ENCODE assay signal across 26 cellular contexts in genomic region chr2:130850788-130851623, GRCh38. TPM values are rescaled to one million over a fixed set of nuclear protein-coding genes. Genes with fewer than 3 reads are reported as not detected.
A peak's percentile ranks its signal among the peaks of the same experiment; 100 is the strongest.
DNase-seq lines count a peak whose midpoint lies in the region; ATAC-seq and TF ChIP-seq lines count a peak whose summit lies in the region.
"Had no signal": no experiment of that assay in that cellular context is flagged by ENCODE, and none has a peak within 500 bp of the region (broad histone marks: within the 10 kb centered on the region; RNA-seq: fewer than 3 reads in every experiment).

No MANE protein-coding gene starts in this region.

- intact Hi-C loops in Right ventricle myocardium inferior (cut with DNase I) (no loop called here), left cardiac atrium (cut with DNase I) (no loop called here), activated B cell treated with CpG ODN at 0.5 μM for 24 hours (cut with micrococcal nuclease) (no loop called here), aorta (cut with DNase I) (no loop called here), vagina (cut with DNase I) (no loop called here)

- peak overlapping the region; percentile 52 for H3K27ac ChIP-seq in layer of hippocampus (ENCODE audit: low read depth, low read length)
- no peak overlapping the region for H3K27ac ChIP-seq in aorta (ENCODE audit: low read depth in 1 of 2, low read length in 2 of 2)
- H3K27ac ChIP-seq in vagina: no peak overlapping the region
- H3K27ac ChIP-seq: neutrophil, WERI-Rb-1 had no signal

- no peak overlapping the region for H3K27ac Mint-ChIP-seq in activated B cell treated with CpG ODN at 0.5 μM for 24 hours
- H3K27ac Mint-ChIP-seq: activated CD4-positive, alpha-beta T cell treated with anti-CD3 and anti-CD28 coated beads, Interleukin-2, amount 10 ng/mL, durations not matched to agents 7 days and 5 days; stimulated activated naive CD8-positive, alpha-beta T cell treated with anti-CD3 and anti-CD28 coated beads, Interleukin-15, amount 100 ng/mL, for 72 hours had no signal

- no peaks in the 10 kb centered on the region for H3K4me1 ChIP-seq in aorta (ENCODE audit: control insufficient read depth in 1 of 2, insufficient read depth in 2 of 2, low read length in 2 of 2)
- peaks cover 5% of the 10 kb centered on the region for H3K4me1 ChIP-seq in vagina

- H3K36me3 ChIP-seq in aorta (ENCODE audit: control insufficient read depth in 1 of 2, insufficient read depth in 2 of 2, low read length in 1 of 2) (no peaks in the 10 kb centered on the region), vagina (no peaks in the 10 kb centered on the region), H7 (replicated peaks; ENCODE audit: control insufficient read depth, insufficient read depth, low read length) (no peaks in the 10 kb centered on the region)
- H3K36me3 ChIP-seq: neutrophil, WERI-Rb-1 had no signal

- H3K4me3 ChIP-seq in aorta (ENCODE audit: low read length in 2 of 2) (no peak overlapping the region), vagina (no peak overlapping the region), H7 (ENCODE audit: insufficient read depth, low read depth, low read length) (no peak overlapping the region)

- no peaks in the 10 kb centered on the region for H3K9me3 ChIP-seq in aorta (ENCODE audit: control insufficient read depth, low read length)
- no peaks in the 10 kb centered on the region for H3K9me3 ChIP-seq in vagina
- H3K9me3 ChIP-seq: neutrophil had no signal

- peak; percentile 81 for ATAC-seq in Right ventricle myocardium inferior
- no peak for ATAC-seq in left cardiac atrium
- peak; percentile 52 for ATAC-seq in activated B cell treated with CpG ODN at 0.5 μM for 24 hours (ENCODE audit: low read depth)
- ATAC-seq in aorta (ENCODE audit: low FRiP score): no peak
- ATAC-seq: left colon; stimulated activated naive CD8-positive, alpha-beta T cell treated with anti-CD3 and anti-CD28 coated beads, Interleukin-15, amount 100 ng/mL, for 72 hours had no signal

- H3K27me3 Mint-ChIP-seq in activated B cell treated with CpG ODN at 0.5 μM for 24 hours: peaks cover 7% of the 10 kb centered on the region
- H3K27me3 Mint-ChIP-seq: activated CD4-positive, alpha-beta T cell treated with anti-CD3 and anti-CD28 coated beads, Interleukin-2, amount 10 ng/mL, durations not matched to agents 7 days and 5 days had no signal

- POLR2A ChIA-PET in activated B cell treated with CpG ODN at 0.5 μM for 24 hours (lab: Charles Lee): interaction anchor here (0.8 kb wide), 1 partner anchor 27 kb away, joined by 3 read pairs; no protein-coding TSS in a partner anchor

- no peaks in the 10 kb centered on the region for H3K27me3 ChIP-seq in layer of hippocampus (ENCODE audit: control insufficient read depth, insufficient read depth, low read length)
- no peaks in the 10 kb centered on the region for H3K27me3 ChIP-seq in aorta (ENCODE audit: control insufficient read depth in 1 of 2, insufficient read depth in 2 of 2, low read length in 1 of 2)
- no peaks in the 10 kb centered on the region for H3K27me3 ChIP-seq in vagina
- no peaks in the 10 kb centered on the region for H3K27me3 ChIP-seq in H7 (ENCODE audit: control insufficient read depth, insufficient read depth, low read length)
- H3K27me3 ChIP-seq: neutrophil had no signal

- no peaks in the 10 kb centered on the region for H3K36me3 Mint-ChIP-seq in activated B cell treated with CpG ODN at 0.5 μM for 24 hours (ENCODE audit: low read depth)
- H3K36me3 Mint-ChIP-seq: brain had no signal

- DNase-seq in Right ventricle myocardium inferior (ENCODE audit: missing footprints) (peak; percentile 72), left cardiac atrium (no peak), activated B cell treated with CpG ODN at 0.5 μM for 24 hours (no peak), aorta (peak; percentile 22 to 70), vagina (ENCODE audit: extremely low spot score in 2 of 2) (no peak), amniotic stem cell (lab: John Stamatoyannopoulos, UW) (no peak), H7 (no peak)
- DNase-seq: activated CD4-positive, alpha-beta T cell treated with anti-CD3 and anti-CD28 coated beads, Interleukin-2, amount 10 ng/mL, durations not matched to agents 7 days and 5 days; activated naive CD4-positive, alpha-beta T cell; activated T-cell treated with anti-CD3 and anti-CD28 coated beads, Interleukin-2, amount 50 U/mL, for 48 hours; AML-193; COR-L47; DMS79 treated with DMSO at 0.1 percent for 48 hours; effector memory CD4-positive, alpha-beta T cell; GF-D8; KBM-7; left colon; NCI-H1105; NCI-H2081; NCI-H345; stimulated activated naive CD8-positive, alpha-beta T cell treated with anti-CD3 and anti-CD28 coated beads, Interleukin-15, amount 100 ng/mL, for 72 hours; WERI-Rb-1 had no signal

- WGBS in aorta, 2 donors: 89 to 92% methylated on average over 26 of the region's 26 CpGs

- CTCF ChIA-PET in activated B cell treated with CpG ODN at 0.5 μM for 24 hours (lab: Charles Lee): interaction anchor here (1.7 kb wide), 1 partner anchor 54 kb away, joined by 6 read pairs; no protein-coding TSS in a partner anchor

- no peak overlapping the region for H3K4me3 Mint-ChIP-seq in activated B cell treated with CpG ODN at 0.5 μM for 24 hours
- H3K4me3 Mint-ChIP-seq: activated CD4-positive, alpha-beta T cell treated with anti-CD3 and anti-CD28 coated beads, Interleukin-2, amount 10 ng/mL, durations not matched to agents 7 days and 5 days; brain; stimulated activated naive CD8-positive, alpha-beta T cell treated with anti-CD3 and anti-CD28 coated beads, Interleukin-15, amount 100 ng/mL, for 72 hours had no signal

- peaks cover 12% of the 10 kb centered on the region for H3K4me1 Mint-ChIP-seq in activated B cell treated with CpG ODN at 0.5 μM for 24 hours
- H3K4me1 Mint-ChIP-seq: activated CD4-positive, alpha-beta T cell treated with anti-CD3 and anti-CD28 coated beads, Interleukin-2, amount 10 ng/mL, durations not matched to agents 7 days and 5 days; stimulated activated naive CD8-positive, alpha-beta T cell treated with anti-CD3 and anti-CD28 coated beads, Interleukin-15, amount 100 ng/mL, for 72 hours had no signal

- TF ChIP-seq POLR2A in vagina (IDR thresholded peaks at IDR 0.05): no peak

- peaks cover 6% of the 10 kb centered on the region for H3K9me3 Mint-ChIP-seq in activated B cell treated with CpG ODN at 0.5 μM for 24 hours

- TF ChIP-seq CTCF in activated B cell treated with CpG ODN at 0.5 μM for 24 hours (IDR thresholded peaks at IDR 0.05) (no peak), vagina (IDR thresholded peaks at IDR 0.05) (no peak)

RNA-seq across cellular contexts. Expression of gene ARHGEF4, which starts 14.3 kb away (rescaled TPM):
- total RNA-seq in Right ventricle myocardium inferior (4.1 TPM), left cardiac atrium (1 to 10 TPM; 3.9 to 8.3 TPM), activated B cell treated with CpG ODN at 0.5 μM for 24 hours (0.29 and 0.39 TPM in 2 replicates), aorta (1 to 10 TPM; 2.7 to 6.9 TPM), vagina (116 TPM)
- polyA plus RNA-seq in aorta: 1 to 10 TPM; 1.1 to 1.7 TPM
- 15.3 and 15.6 TPM in 2 replicates for total RNA-seq in H7 (2014; rRNA removed; shearing (Covaris generic))
- total RNA-seq: pulmonary artery endothelial cell had no signal

Comparison
In these comparisons a context has a peak if more than half of its experiments do, and no peak if none do; other contexts are left out.
1. ATAC-seq: peak in Right ventricle myocardium inferior (single experiment) and activated B cell treated with CpG ODN at 0.5 μM for 24 hours (single experiment); none in left cardiac atrium (0 of 2) and aorta (single experiment).
2. DNase-seq: peak in Right ventricle myocardium inferior (single experiment) and aorta (2 of 2); none in left cardiac atrium (single experiment), activated B cell treated with CpG ODN at 0.5 μM for 24 hours (single experiment), vagina (0 of 2), amniotic stem cell (single experiment) and H7 (single experiment).